Comparison of ENCODE assay signal across 1 cellular context in genomic region chr3:188779537-188779936, GRCh38.
TF ChIP-seq lines count a peak whose summit lies in the region.

No MANE protein-coding gene starts in this region.

TF ChIP-seq in SK-N-SH, 30 proteins besides CTCF, POLR2A, EP300 and RAD21 (continued from another document):
- TF ChIP-seq REST (IDR thresholded peaks at IDR 0.05; ENCODE audit: low read depth, low read length) (no peak), NFIC (IDR thresholded peaks at IDR 0.05; ENCODE audit: borderline replicate concordance) (no peak), MXI1 (IDR thresholded peaks at IDR 0.05; ENCODE audit: low read depth, low read length) (no peak), EZH2phosphoT487 (IDR thresholded peaks at IDR 0.05; ENCODE audit: borderline replicate concordance, low read depth) (no peak), USF2 (IDR thresholded peaks at IDR 0.05; ENCODE audit: borderline replicate concordance, low read depth, low read length) (no peak)
